Comparison of ENCODE assay signal across 1 cellular context in the genomic region with DNA sequence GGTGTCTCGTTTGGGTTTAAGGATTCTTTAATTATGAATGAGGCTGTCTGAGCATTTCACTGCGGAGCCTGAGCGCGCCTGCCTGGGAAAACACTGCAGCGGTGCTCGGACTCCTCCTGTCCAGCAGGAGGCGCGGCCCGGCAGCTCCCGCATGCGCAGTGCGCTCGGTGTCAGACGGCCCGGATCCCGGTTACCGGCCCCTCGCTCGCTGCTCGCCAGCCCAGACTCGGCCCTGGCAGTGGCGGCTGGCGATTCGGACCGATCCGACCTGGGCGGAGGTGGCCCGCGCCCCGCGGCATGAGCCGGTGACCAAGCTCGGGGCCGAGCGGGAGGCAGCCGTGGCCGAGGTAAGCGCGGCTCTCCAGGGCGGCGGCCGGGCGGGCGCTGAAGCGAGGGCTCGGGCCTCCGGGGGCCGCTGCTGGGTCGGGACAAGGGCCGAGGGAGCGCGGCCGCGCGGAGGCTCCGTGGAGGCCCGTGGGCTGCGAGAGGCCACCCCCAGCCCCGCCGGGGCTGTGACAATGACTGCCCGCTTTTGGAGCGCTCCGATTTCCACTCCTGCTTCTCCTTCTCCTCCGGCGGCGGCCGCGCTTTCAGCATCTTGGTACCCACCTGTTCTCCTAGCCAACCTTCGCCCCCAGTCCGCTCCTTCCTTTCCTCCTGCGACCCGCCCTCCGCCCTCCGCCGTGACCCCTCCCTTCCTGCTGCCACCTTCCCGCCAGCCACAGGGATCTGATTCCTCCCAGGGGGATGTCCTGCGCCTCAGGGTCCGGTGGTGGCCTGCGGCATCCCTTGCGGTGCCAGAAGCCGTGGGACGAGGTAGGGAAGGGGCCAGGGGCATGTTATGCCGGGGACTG.
TF ChIP-seq lines count a peak whose summit lies in the region.

A gene (plus strand): TSS at position 173 of the 854 bp plus-strand sequence. CDS start 12,035 bp downstream, outside the sequence.

TF ChIP-seq in K562, 482 proteins besides CTCF, POLR2A, EP300 and RAD21 (continued from another document):
- TF ChIP-seq, protein P1, sequence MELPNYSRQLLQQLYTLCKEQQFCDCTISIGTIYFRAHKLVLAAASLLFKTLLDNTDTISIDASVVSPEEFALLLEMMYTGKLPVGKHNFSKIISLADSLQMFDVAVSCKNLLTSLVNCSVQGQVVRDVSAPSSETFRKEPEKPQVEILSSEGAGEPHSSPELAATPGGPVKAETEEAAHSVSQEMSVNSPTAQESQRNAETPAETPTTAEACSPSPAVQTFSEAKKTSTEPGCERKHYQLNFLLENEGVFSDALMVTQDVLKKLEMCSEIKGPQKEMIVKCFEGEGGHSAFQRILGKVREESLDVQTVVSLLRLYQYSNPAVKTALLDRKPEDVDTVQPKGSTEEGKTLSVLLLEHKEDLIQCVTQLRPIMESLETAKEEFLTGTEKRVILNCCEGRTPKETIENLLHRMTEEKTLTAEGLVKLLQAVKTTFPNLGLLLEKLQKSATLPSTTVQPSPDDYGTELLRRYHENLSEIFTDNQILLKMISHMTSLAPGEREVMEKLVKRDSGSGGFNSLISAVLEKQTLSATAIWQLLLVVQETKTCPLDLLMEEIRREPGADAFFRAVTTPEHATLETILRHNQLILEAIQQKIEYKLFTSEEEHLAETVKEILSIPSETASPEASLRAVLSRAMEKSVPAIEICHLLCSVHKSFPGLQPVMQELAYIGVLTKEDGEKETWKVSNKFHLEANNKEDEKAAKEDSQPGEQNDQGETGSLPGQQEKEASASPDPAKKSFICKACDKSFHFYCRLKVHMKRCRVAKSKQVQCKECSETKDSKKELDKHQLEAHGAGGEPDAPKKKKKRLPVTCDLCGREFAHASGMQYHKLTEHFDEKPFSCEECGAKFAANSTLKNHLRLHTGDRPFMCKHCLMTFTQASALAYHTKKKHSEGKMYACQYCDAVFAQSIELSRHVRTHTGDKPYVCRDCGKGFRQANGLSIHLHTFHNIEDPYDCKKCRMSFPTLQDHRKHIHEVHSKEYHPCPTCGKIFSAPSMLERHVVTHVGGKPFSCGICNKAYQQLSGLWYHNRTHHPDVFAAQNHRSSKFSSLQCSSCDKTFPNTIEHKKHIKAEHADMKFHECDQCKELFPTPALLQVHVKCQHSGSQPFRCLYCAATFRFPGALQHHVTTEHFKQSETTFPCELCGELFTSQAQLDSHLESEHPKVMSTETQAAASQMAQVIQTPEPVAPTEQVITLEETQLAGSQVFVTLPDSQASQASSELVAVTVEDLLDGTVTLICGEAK (IDR thresholded peaks at IDR 0.05) = peak; percentile 35; the same call in 1 of the 2 replicates
- TF ChIP-seq, protein P1 (CRISPR knock-in tag; IDR thresholded peaks at IDR 0.05) = no peak
- TF ChIP-seq ETS2 (tag; IDR thresholded peaks at IDR 0.05; ENCODE audit: borderline replicate concordance, poor library complexity, severe bottlenecking) (no peak), NRF1 (conservative IDR thresholded peaks at IDR 0.05 in 1 of 2, IDR thresholded peaks at IDR 0.05 in 1 of 2) (peak; percentile 94 to 96), NEUROD1 (IDR thresholded peaks at IDR 0.05; ENCODE audit: borderline replicate concordance, low read depth, low read length, partially characterized antibody) (no peak), DIDO1 (tag; IDR thresholded peaks at IDR 0.05; ENCODE audit: low read depth) (peak; percentile 82; the same call in 1 of the 2 replicates), TEAD1 (CRISPR knock-in tag; IDR thresholded peaks at IDR 0.05) (peak in 1 of 2 experiments; percentile 64; a peak in 1 of 4 replicates), L3MBTL2 (IDR thresholded peaks at IDR 0.05) (0 out of 2 replicates have a peak, but pooled peaks have one; percentile 45), RCOR1 (IDR thresholded peaks at IDR 0.05; ENCODE audit: borderline replicate concordance in 1 of 2, low read depth in 2 of 2, low read length in 2 of 2) (0 out of 4 replicates have a peak, but pooled peaks of 1 of the 2 experiments have one; percentile 31), ESRRA (IDR thresholded peaks at IDR 0.05; ENCODE audit: borderline replicate concordance, low read depth) (0 out of 2 replicates have a peak, but pooled peaks have one; percentile 17)
- TF ChIP-seq, protein P2, sequence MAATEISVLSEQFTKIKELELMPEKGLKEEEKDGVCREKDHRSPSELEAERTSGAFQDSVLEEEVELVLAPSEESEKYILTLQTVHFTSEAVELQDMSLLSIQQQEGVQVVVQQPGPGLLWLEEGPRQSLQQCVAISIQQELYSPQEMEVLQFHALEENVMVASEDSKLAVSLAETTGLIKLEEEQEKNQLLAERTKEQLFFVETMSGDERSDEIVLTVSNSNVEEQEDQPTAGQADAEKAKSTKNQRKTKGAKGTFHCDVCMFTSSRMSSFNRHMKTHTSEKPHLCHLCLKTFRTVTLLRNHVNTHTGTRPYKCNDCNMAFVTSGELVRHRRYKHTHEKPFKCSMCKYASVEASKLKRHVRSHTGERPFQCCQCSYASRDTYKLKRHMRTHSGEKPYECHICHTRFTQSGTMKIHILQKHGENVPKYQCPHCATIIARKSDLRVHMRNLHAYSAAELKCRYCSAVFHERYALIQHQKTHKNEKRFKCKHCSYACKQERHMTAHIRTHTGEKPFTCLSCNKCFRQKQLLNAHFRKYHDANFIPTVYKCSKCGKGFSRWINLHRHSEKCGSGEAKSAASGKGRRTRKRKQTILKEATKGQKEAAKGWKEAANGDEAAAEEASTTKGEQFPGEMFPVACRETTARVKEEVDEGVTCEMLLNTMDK (IDR thresholded peaks at IDR 0.05; ENCODE audit: borderline replicate concordance, insufficient read depth, low read depth, low read length, poor library complexity, severe bottlenecking) = peak; percentile 96
- TF ChIP-seq, protein P3, sequence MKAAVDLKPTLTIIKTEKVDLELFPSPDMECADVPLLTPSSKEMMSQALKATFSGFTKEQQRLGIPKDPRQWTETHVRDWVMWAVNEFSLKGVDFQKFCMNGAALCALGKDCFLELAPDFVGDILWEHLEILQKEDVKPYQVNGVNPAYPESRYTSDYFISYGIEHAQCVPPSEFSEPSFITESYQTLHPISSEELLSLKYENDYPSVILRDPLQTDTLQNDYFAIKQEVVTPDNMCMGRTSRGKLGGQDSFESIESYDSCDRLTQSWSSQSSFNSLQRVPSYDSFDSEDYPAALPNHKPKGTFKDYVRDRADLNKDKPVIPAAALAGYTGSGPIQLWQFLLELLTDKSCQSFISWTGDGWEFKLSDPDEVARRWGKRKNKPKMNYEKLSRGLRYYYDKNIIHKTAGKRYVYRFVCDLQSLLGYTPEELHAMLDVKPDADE (conservative IDR thresholded peaks at IDR 0.05; ENCODE audit: control insufficient read depth, low read depth, low read length) = 0 out of 2 replicates have a peak, but pooled peaks have one; percentile 43
